14 cellular contexts compared by ENCODE assay signal in the genomic region with DNA sequence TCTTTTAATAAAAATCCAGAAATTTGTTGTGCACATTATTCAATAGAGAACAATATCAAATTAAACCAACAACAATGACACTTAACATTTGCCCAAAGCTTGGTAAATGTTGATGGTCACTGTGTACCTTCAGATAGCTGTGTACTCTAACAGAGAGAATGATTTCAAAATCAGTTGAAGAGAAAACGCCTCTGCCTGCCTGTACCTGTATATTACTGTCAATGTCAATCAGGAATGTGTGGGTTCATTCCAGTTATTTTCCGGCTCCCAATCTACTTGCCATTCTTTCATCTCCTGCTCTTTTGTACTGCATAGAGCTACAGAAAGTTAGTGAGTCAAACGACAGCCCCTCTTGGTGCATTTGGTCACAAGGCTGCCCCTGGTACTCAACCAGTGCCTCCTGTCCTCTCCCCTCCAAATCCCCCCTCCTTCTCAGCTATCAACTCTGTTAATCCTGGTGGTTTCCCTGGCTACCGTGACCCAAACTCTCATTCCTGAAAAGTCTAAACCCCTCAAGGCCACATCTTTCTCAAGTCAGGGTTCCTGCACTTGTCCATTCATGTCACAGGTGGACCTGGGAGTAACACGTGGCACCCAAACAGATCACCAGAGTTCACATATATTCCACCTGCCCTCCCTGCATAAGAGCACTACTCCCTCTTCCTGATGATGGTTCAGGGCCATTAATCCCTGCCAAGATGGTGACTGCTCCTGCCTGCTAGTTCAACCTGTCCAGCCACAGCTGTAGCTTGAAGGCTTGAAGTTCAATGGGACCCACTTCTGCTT. TPM values are rescaled to one million over a fixed set of nuclear protein-coding genes. Genes with fewer than 3 reads are reported as not detected.
A peak's percentile ranks its signal among the peaks of the same experiment; 100 is the strongest.
DNase-seq lines count a peak whose midpoint lies in the region; ATAC-seq lines count a peak whose summit lies in the region.
"Had no signal": no experiment of that assay in that cellular context is flagged by ENCODE, and none has a peak within 500 bp of the region (broad histone marks: within the 10 kb centered on the region; RNA-seq: fewer than 3 reads in every experiment).

No MANE protein-coding gene starts in this region.

- H3K27ac Mint-ChIP-seq in IgD-negative memory B cell: peak overlapping the region; percentile 13 to 69 (median 61)
- peak overlapping the region; percentile 73 for H3K27ac Mint-ChIP-seq in stimulated activated naive B cell treated with anti-CD40 and anti-IgM and Interleukin-4, amounts not matched to agents 10 μg/mL and 1 μg/mL and 100 μg/mL, for 72 hours
- H3K27ac Mint-ChIP-seq: CD8-positive, alpha-beta T cell had no signal

- no peaks in the 10 kb centered on the region for H3K27me3 Mint-ChIP-seq in IgD-negative memory B cell
- H3K27me3 Mint-ChIP-seq in stimulated activated naive B cell treated with anti-CD40 and anti-IgM and Interleukin-4, amounts not matched to agents 10 μg/mL and 1 μg/mL and 100 μg/mL, for 72 hours: no peaks in the 10 kb centered on the region

- H3K27ac ChIP-seq in caudate nucleus (ENCODE audit: low read depth, low read length): peak overlapping the region; percentile 28

- DNase-seq in caudate nucleus (lab: John Stamatoyannopoulos, UW): peak in 5 of 61 donors; percentile 26 to 79 (median 44)
- no peak for DNase-seq in left lobe of liver (ENCODE audit: low spot score)
- no peak for DNase-seq in stimulated activated naive B cell treated with anti-CD40 and anti-IgM and Interleukin-4, amounts not matched to agents 10 μg/mL and 1 μg/mL and 100 μg/mL, for 72 hours
- DNase-seq in NAMALWA (ENCODE audit: low spot score): no peak
- no peak for DNase-seq in activated T-cell treated with anti-CD3 and anti-CD28 coated beads for 4 hours
- no peak for DNase-seq in NCI-H187 treated with DMSO at 0.1 percent for 48 hours (lab: John Stamatoyannopoulos, UW)
- DNase-seq: BE2C; CD8-positive, alpha-beta T cell; GOT3; KG1; NCI-H1092 treated with DMSO at 0.1 percent for 48 hours; NCI-H1694; SHP77 had no signal

- H3K4me3 Mint-ChIP-seq in IgD-negative memory B cell: peak overlapping the region in 3 of 4 donors; percentile 29 to 65 (median 39)
- H3K4me3 Mint-ChIP-seq in stimulated activated naive B cell treated with anti-CD40 and anti-IgM and Interleukin-4, amounts not matched to agents 10 μg/mL and 1 μg/mL and 100 μg/mL, for 72 hours: no peak overlapping the region

- H3K4me1 Mint-ChIP-seq in IgD-negative memory B cell: peaks cover 27 to 31% (median 29%) of the 10 kb centered on the region in 3 donors
- peaks cover 29 to 31% of the 10 kb centered on the region in 2 donors for H3K4me1 Mint-ChIP-seq in stimulated activated naive B cell treated with anti-CD40 and anti-IgM and Interleukin-4, amounts not matched to agents 10 μg/mL and 1 μg/mL and 100 μg/mL, for 72 hours

- peak; percentile 27 for ATAC-seq in left lobe of liver
- no peak for ATAC-seq in stimulated activated naive B cell treated with anti-CD40 and anti-IgM and Interleukin-4, amounts not matched to agents 10 μg/mL and 1 μg/mL and 100 μg/mL, for 72 hours (replicated peaks)
- ATAC-seq: CD8-positive, alpha-beta T cell had no signal

- no peaks in the 10 kb centered on the region for H3K36me3 Mint-ChIP-seq in IgD-negative memory B cell
- H3K36me3 Mint-ChIP-seq in stimulated activated naive B cell treated with anti-CD40 and anti-IgM and Interleukin-4, amounts not matched to agents 10 μg/mL and 1 μg/mL and 100 μg/mL, for 72 hours: peaks cover 5 to 14% of the 10 kb centered on the region in 2 donors

- H3K9me3 Mint-ChIP-seq in IgD-negative memory B cell: peaks cover 3 to 5% (median 5%) of the 10 kb centered on the region in 3 donors
- peaks cover 4% of the 10 kb centered on the region in 2 donors for H3K9me3 Mint-ChIP-seq in stimulated activated naive B cell treated with anti-CD40 and anti-IgM and Interleukin-4, amounts not matched to agents 10 μg/mL and 1 μg/mL and 100 μg/mL, for 72 hours

RNA-seq across cellular contexts. Expression of a gene that starts 13.6 kb away (rescaled TPM):
- 3.4 TPM for polyA plus RNA-seq in IgD-negative memory B cell
- total RNA-seq in left lobe of liver: 15.4 TPM

Comparison
In these comparisons a context has a peak if more than half of its experiments do, and no peak if none do; other contexts are left out.
1. H3K4me3 Mint-ChIP-seq: peak in IgD-negative memory B cell (3 of 4); none in stimulated activated naive B cell treated with anti-CD40 and anti-IgM and Interleukin-4, amounts not matched to agents 10 μg/mL and 1 μg/mL and 100 μg/mL, for 72 hours (0 of 2).